ENCODE assay signal across 8 cellular contexts in the genomic region with DNA sequence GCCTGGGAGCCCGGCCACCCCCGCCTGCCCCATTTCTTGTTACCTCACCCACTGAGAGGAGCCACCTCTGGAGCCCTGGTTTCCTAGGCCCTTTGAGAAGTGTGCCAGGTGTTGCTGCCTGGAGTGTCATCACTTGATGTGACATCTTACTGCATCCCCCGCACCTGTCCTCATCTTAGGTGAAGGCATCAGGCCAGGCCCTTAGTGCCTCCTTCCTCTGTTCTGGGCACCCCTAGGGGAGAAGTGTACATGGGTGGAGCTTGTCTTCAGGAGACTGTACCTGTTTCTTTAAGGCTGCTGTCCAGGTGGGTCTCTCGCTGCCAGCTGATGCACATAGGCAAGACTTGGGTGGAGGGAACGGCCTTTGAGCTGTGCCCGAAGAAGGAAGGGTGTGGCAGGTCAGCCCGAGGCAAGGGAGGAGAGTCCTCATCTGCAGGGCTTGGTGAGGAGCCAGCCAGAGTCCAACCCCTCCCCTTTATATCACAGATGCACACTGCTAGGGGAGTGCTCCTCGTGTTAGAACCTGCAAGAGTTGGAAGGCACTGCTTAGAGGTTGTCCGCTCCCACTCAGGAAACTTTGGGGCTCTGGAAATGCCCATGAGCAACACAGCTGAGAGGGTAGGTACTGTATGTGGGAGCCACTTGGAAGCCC. TPM values are rescaled to one million over a fixed set of nuclear protein-coding genes. Genes with fewer than 3 reads are reported as not detected.
DNase-seq lines count a peak whose midpoint lies in the region; ATAC-seq and TF ChIP-seq lines count a peak whose summit lies in the region.

No MANE protein-coding gene starts in this region.

- CTCF ChIA-PET in A673 (lab: Charles Lee), result no interaction called here

- no peak overlapping the region for H3K27ac ChIP-seq in A673 (ENCODE audit: low read depth, low read length, poor library complexity, severe bottlenecking)

- peaks cover 29% of the 10 kb centered on the region for H3K36me3 Mint-ChIP-seq in activated T-helper 1 cell treated with anti-CD3 and anti-CD28 coated beads, Interleukin-12 subunit alpha, Interleukin-12 subunit beta, Interleukin-2, Interleukin-4 antibody, amounts not matched to agents 30 ng/mL and 10 ng/mL and 1 ng/mL, durations not matched to agents 14 hours and 24 hours and 36 hours (ENCODE audit: low read depth)

- no peak for DNase-seq in activated T-helper 1 cell treated with anti-CD3 and anti-CD28 coated beads, Interleukin-12 subunit alpha, Interleukin-12 subunit beta, Interleukin-2, Interleukin-4 antibody, amounts not matched to agents 30 ng/mL and 10 ng/mL and 1 ng/mL, durations not matched to agents 14 hours and 24 hours and 36 hours (ENCODE audit: low spot score)
- DNase-seq in mucosa of gallbladder (ENCODE audit: low spot score) (peak; percentile 48), NCI-H1930 (lab: John Stamatoyannopoulos, UW) (no peak), SHP77 treated with DMSO at 0.1 percent for 48 hours (lab: John Stamatoyannopoulos, UW) (no peak), A673 (ENCODE audit: low spot score) (no peak), GDM1 (lab: John Stamatoyannopoulos, UW) (no peak)

- no TSS peak for BruUV-seq in A673 (replicated peaks; lab: Mats Ljungman, UMichigan)

- H3K4me3 ChIP-seq in A673 (ENCODE audit: low read depth, low read length, poor library complexity, severe bottlenecking), result no peak overlapping the region

- H3K9me3 ChIP-seq in A673 (ENCODE audit: low read depth, low read length, poor library complexity, severe bottlenecking), result no peaks in the 10 kb centered on the region

- H3K27me3 ChIP-seq in A673 (replicated peaks; ENCODE audit: insufficient read depth, low read depth, low read length, poor library complexity), result no peaks in the 10 kb centered on the region

- peak; percentile 22 for ATAC-seq in GM19035 (IDR thresholded peaks at IDR 0.05; ENCODE audit: unreplicated experiment)
- peak; percentile 19 for ATAC-seq in HG03039 (IDR thresholded peaks at IDR 0.05; ENCODE audit: unreplicated experiment)

- H3K4me1 ChIP-seq in A673 (ENCODE audit: insufficient read depth, low read length, poor library complexity, severe bottlenecking), result peaks cover 23% of the 10 kb centered on the region

- TF ChIP-seq CTCF in A673 (conservative IDR thresholded peaks at IDR 0.05; ENCODE audit: low read depth, low read length), result no peak

- H3K4me3 Mint-ChIP-seq in activated T-helper 1 cell treated with anti-CD3 and anti-CD28 coated beads, Interleukin-12 subunit alpha, Interleukin-12 subunit beta, Interleukin-2, Interleukin-4 antibody, amounts not matched to agents 30 ng/mL and 10 ng/mL and 1 ng/mL, durations not matched to agents 14 hours and 24 hours and 36 hours, result peak overlapping the region; percentile 66

- H3K4me1 Mint-ChIP-seq in activated T-helper 1 cell treated with anti-CD3 and anti-CD28 coated beads, Interleukin-12 subunit alpha, Interleukin-12 subunit beta, Interleukin-2, Interleukin-4 antibody, amounts not matched to agents 30 ng/mL and 10 ng/mL and 1 ng/mL, durations not matched to agents 14 hours and 24 hours and 36 hours (ENCODE audit: low read depth), result peaks cover 89% of the 10 kb centered on the region

- POLR2A ChIA-PET in A673 (lab: Charles Lee; ENCODE audit: low non-redundant PET), result no interaction called here

- peak overlapping the region; percentile 92 for H3K27ac Mint-ChIP-seq in activated T-helper 1 cell treated with anti-CD3 and anti-CD28 coated beads, Interleukin-12 subunit alpha, Interleukin-12 subunit beta, Interleukin-2, Interleukin-4 antibody, amounts not matched to agents 30 ng/mL and 10 ng/mL and 1 ng/mL, durations not matched to agents 14 hours and 24 hours and 36 hours

- intact Hi-C loops in activated T-helper 1 cell treated with anti-CD3 and anti-CD28 coated beads, Interleukin-12 subunit alpha, Interleukin-12 subunit beta, Interleukin-2, Interleukin-4 antibody, amounts not matched to agents 30 ng/mL and 10 ng/mL and 1 ng/mL, durations not matched to agents 14 hours and 24 hours and 36 hours (cut with micrococcal nuclease), result loop anchor here (1.0 to 10.0 kb wide), 5 partner anchors 12 to 456 kb away; a partner anchor contains a TSS
- intact Hi-C loops in A673 (cut with micrococcal nuclease; ENCODE audit: unreplicated experiment), result no loop called here

- no peaks in the 10 kb centered on the region for H3K9me3 Mint-ChIP-seq in activated T-helper 1 cell treated with anti-CD3 and anti-CD28 coated beads, Interleukin-12 subunit alpha, Interleukin-12 subunit beta, Interleukin-2, Interleukin-4 antibody, amounts not matched to agents 30 ng/mL and 10 ng/mL and 1 ng/mL, durations not matched to agents 14 hours and 24 hours and 36 hours

- no peaks in the 10 kb centered on the region for H3K27me3 Mint-ChIP-seq in activated T-helper 1 cell treated with anti-CD3 and anti-CD28 coated beads, Interleukin-12 subunit alpha, Interleukin-12 subunit beta, Interleukin-2, Interleukin-4 antibody, amounts not matched to agents 30 ng/mL and 10 ng/mL and 1 ng/mL, durations not matched to agents 14 hours and 24 hours and 36 hours (ENCODE audit: insufficient read depth)

- H3K36me3 ChIP-seq in A673 (ENCODE audit: insufficient read depth, low read length, poor library complexity, severe bottlenecking), result no peaks in the 10 kb centered on the region

RNA-seq across cellular contexts. Expression of a gene that starts 45.9 kb away (rescaled TPM):
- total RNA-seq in activated T-helper 1 cell treated with anti-CD3 and anti-CD28 coated beads, Interleukin-12 subunit alpha, Interleukin-12 subunit beta, Interleukin-2, Interleukin-4 antibody, amounts not matched to agents 30 ng/mL and 10 ng/mL and 1 ng/mL, durations not matched to agents 14 hours and 24 hours and 36 hours, result 79.9 and 86.8 TPM in 2 replicates
- total RNA-seq in mucosa of gallbladder, result 160 TPM
- 21.6 and 24.4 TPM in 2 replicates for total RNA-seq in A673 (2021)
